8 cellular contexts compared by ENCODE assay signal in genomic region chr7:112449353-112449752, GRCh38. TPM values are rescaled to one million over a fixed set of nuclear protein-coding genes. Genes with fewer than 3 reads are reported as not detected.
A peak's percentile ranks its signal among the peaks of the same experiment; 100 is the strongest.
DNase-seq lines count a peak whose midpoint lies in the region; TF ChIP-seq lines count a peak whose summit lies in the region.

No MANE protein-coding gene starts in this region.

- no peaks in the 10 kb centered on the region for H3K9me3 ChIP-seq in DOHH2 (ENCODE audit: control insufficient read depth, insufficient read depth, low read length)

- peak overlapping the region; percentile 96 for H3K27ac Mint-ChIP-seq in activated naive CD8-positive, alpha-beta T cell
- H3K27ac Mint-ChIP-seq in immature natural killer cell, result peak overlapping the region; percentile 95 to 100 (median 98)

- H3K27me3 ChIP-seq in DOHH2 (ENCODE audit: control insufficient read depth, low read length), result no peaks in the 10 kb centered on the region

- peaks cover 43% of the 10 kb centered on the region for H3K79me2 ChIP-seq in DOHH2 (ENCODE audit: control insufficient read depth, low read length)

- H3F3A ChIP-seq in DOHH2 (ENCODE audit: control insufficient read depth, insufficient read depth), result no peaks in the 10 kb centered on the region

- no peak for TF ChIP-seq CTCF in DOHH2 (IDR thresholded peaks at IDR 0.05; ENCODE audit: low read depth, low read length, poor library complexity, severe bottlenecking)

- H3K4me1 ChIP-seq in DOHH2 (ENCODE audit: control insufficient read depth, low read length), result peaks cover 31% of the 10 kb centered on the region

- peaks cover 33% of the 10 kb centered on the region for H3K36me3 ChIP-seq in DOHH2 (ENCODE audit: control insufficient read depth, low read length)

- peak overlapping the region; percentile 100 for H3K4me3 Mint-ChIP-seq in activated naive CD8-positive, alpha-beta T cell
- peak overlapping the region; percentile 95 to 100 (median 98) for H3K4me3 Mint-ChIP-seq in immature natural killer cell

- H3K9me3 Mint-ChIP-seq in activated naive CD8-positive, alpha-beta T cell (ENCODE audit: low read depth), result no peaks in the 10 kb centered on the region
- H3K9me3 Mint-ChIP-seq in immature natural killer cell, result no peaks in the 10 kb centered on the region

- peak overlapping the region; percentile 87 for H3K4me2 ChIP-seq in DOHH2 (ENCODE audit: low read length)

- peak overlapping the region; percentile 88 for H3K4me3 ChIP-seq in DOHH2 (ENCODE audit: low read length)

- peak; percentile 55 for DNase-seq in NCI-H226
- DNase-seq in immature natural killer cell, result no peak
- peak; percentile 19 to 46 for DNase-seq in stimulated activated CD4-positive, alpha-beta T cell treated with anti-CD3 and anti-CD28 coated beads, Interleukin-1b, Interleukin-23, amount 100 ng/mL, for 4 hours (ENCODE audit: low read depth in 2 of 2)
- no peak for DNase-seq in GOT3 (lab: John Stamatoyannopoulos, UW)
- no peak for DNase-seq in AML-193 (lab: John Stamatoyannopoulos, UW)
- DNase-seq in cortex of kidney (lab: John Stamatoyannopoulos, UW), result no peak

- peaks cover 43% of the 10 kb centered on the region for H3K4me1 Mint-ChIP-seq in activated naive CD8-positive, alpha-beta T cell (ENCODE audit: low read depth)
- peaks cover 23 to 51% of the 10 kb centered on the region in 2 donors for H3K4me1 Mint-ChIP-seq in immature natural killer cell

- H4K20me1 ChIP-seq in DOHH2 (ENCODE audit: control insufficient read depth, insufficient read depth, low read depth, low read length), result peaks cover 28% of the 10 kb centered on the region; the same call in 1 of the 2 replicates

- peaks cover 4% of the 10 kb centered on the region for H3K36me3 Mint-ChIP-seq in activated naive CD8-positive, alpha-beta T cell
- no peaks in the 10 kb centered on the region for H3K36me3 Mint-ChIP-seq in immature natural killer cell

- H3K27ac ChIP-seq in DOHH2 (ENCODE audit: low read depth, low read length), result no peak overlapping the region

- H3K27me3 Mint-ChIP-seq in activated naive CD8-positive, alpha-beta T cell, result no peaks in the 10 kb centered on the region
- peaks cover 5 to 22% (median 16%) of the 10 kb centered on the region in 3 donors for H3K27me3 Mint-ChIP-seq in immature natural killer cell (ENCODE audit: low read depth in 3 of 3)

- H3K9me2 ChIP-seq in DOHH2 (replicated peaks; ENCODE audit: control insufficient read depth, low read length), result no peaks in the 10 kb centered on the region

RNA-seq across cellular contexts. Expression of gene IFRD1, which starts 0.9 kb away (rescaled TPM):
- 10 to 100 TPM; 18.8 to 43.7 (median 21.8) TPM for polyA plus RNA-seq in immature natural killer cell

RNA-seq across cellular contexts. Expression of gene LSMEM1, which starts 31.4 kb away (rescaled TPM):
- under 1 TPM in 2 of 3 donors, not detected in 1; 0.36 to 0.48 TPM for polyA plus RNA-seq in immature natural killer cell

Comparison
In these comparisons a context has a peak if more than half of its experiments do, and no peak if none do; other contexts are left out.
1. DNase-seq: peak in NCI-H226 (single experiment) and stimulated activated CD4-positive, alpha-beta T cell treated with anti-CD3 and anti-CD28 coated beads, Interleukin-1b, Interleukin-23, amount 100 ng/mL, for 4 hours (2 of 2); none in immature natural killer cell (0 of 3), GOT3 (single experiment), AML-193 (0 of 2) and cortex of kidney (single experiment).